ENCODE assay signal across 16 cellular contexts in the genomic region with DNA sequence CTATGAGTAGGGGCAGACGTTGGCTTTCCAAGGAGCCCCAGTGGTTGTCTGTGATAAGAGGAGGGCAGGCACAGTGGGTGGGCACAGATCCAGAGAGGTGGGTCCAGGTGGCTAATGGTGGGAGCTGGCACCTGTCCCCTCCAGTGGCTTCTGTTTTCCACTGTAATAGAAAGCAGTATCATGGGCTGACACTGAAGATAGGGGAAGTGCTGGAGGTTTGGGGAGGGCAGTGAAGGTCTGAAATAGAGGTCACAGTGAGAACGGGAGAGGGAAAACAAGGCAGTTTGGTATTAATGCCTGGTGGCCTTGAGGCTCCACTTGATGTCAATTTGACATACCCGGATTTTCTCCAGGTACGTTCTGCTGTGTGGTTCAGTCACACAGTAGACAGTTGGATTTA.
"Had no signal": no experiment of that assay in that cellular context is flagged by ENCODE, and none has a peak within 500 bp of the region (broad histone marks: within the 10 kb centered on the region; RNA-seq: fewer than 3 reads in every experiment).

No MANE protein-coding gene starts in this region.

- H3K27me3 ChIP-seq: ovary, sigmoid colon, stomach, thyroid gland, vagina had no signal

- H3K4me3 ChIP-seq: lower lobe of right lung, ovary, psoas muscle, sigmoid colon, stomach, thyroid gland, vagina had no signal

- DNase-seq: dermis blood vessel endothelial cell; effector memory CD4-positive, alpha-beta T cell; left ventricle myocardium superior; lower lobe of right lung; natural killer cell; occipital lobe; ovary; posterior cingulate gyrus; psoas muscle; right cardiac atrium; sigmoid colon; stimulated activated CD4-positive, alpha-beta T cell treated with anti-CD3 and anti-CD28 coated beads, Interleukin-2, amount 100 ng/mL, for 24 hours; stomach; thyroid gland; trophoblast cell had no signal

- ATAC-seq: lower lobe of right lung, natural killer cell, psoas muscle had no signal

- H3K4me1 ChIP-seq: lower lobe of right lung, sigmoid colon, stomach, thyroid gland, vagina had no signal

- H3K36me3 ChIP-seq: lower lobe of right lung, ovary, sigmoid colon, stomach, thyroid gland, vagina had no signal

- H3K27ac ChIP-seq: lower lobe of right lung, ovary, psoas muscle, sigmoid colon, stomach, thyroid gland, vagina had no signal

- H3K9me3 ChIP-seq: ovary, thyroid gland, vagina had no signal
